ENCODE assay signal across 1 cellular context in the genomic region with DNA sequence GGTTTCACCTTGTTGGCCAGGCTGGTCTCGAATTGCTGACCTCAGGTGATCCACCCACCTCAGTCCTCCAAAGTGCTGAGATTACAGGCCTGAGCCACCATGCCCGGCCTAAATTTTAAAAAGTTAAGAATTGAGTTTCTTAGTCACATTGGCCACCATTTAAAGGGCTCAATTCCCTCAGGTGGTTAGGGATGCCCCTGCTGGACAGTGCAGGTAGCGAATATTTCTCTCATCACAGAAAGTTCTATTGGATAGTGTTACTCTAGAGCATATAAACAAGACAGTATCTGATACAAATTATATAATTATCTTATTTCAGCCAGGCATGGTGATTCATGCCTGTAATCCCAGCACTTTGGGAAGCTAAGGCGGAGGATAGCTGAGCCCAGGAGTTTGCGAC.
TF ChIP-seq lines count a peak whose summit lies in the region.

No MANE protein-coding gene starts in this region.

TF ChIP-seq in HepG2, 621 proteins besides CTCF, POLR2A, EP300 and RAD21 (continued from another document):
- TF ChIP-seq FIP1L1 (IDR thresholded peaks at IDR 0.05; ENCODE audit: borderline replicate concordance, insufficient read depth, low read depth, low read length), result no peak
TF ChIP-seq in HepG2: peak in this region for 0.
